11 cellular contexts compared by ENCODE assay signal in the genomic region with DNA sequence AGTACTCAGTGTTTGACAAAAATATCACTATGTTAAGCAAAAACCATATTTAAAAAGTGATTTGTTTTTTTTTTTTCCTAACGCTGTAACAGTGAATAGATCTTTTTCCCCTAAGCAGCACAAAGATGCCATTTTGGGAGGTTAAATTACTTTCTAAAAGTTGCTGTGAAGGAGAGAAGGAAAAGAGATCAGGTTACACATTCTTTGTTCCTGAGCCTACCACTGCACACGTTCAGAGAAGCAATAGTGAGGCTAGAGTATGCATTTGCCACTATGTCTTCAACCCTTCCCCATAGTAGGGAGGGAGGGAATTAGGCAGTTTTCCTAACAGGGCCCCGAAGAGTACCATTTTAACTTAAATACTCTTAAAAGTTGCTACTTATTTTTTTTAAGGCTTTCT. TPM values are rescaled to one million over a fixed set of nuclear protein-coding genes. Genes with fewer than 3 reads are reported as not detected.
A peak's percentile ranks its signal among the peaks of the same experiment; 100 is the strongest.
DNase-seq lines count a peak whose midpoint lies in the region; ATAC-seq, FAIRE-seq and TF ChIP-seq lines count a peak whose summit lies in the region.
"Had no signal": no experiment of that assay in that cellular context is flagged by ENCODE, and none has a peak within 500 bp of the region (broad histone marks: within the 10 kb centered on the region; RNA-seq: fewer than 3 reads in every experiment).

No MANE protein-coding gene starts in this region.

- BruUV-seq in K562 (replicated peaks; lab: Mats Ljungman, UMichigan), result no TSS peak

- H3K79me2 ChIP-seq in K562 (ENCODE audit: control insufficient read depth, insufficient read depth, low read length), result peaks cover 28% of the 10 kb centered on the region

- H3K4me1 ChIP-seq in HUES48 (ENCODE audit: control insufficient read depth, insufficient read depth, low read length), result peaks cover 51% of the 10 kb centered on the region
- peaks cover 0 to 3% of the 10 kb centered on the region in 2 experiments; a peak in 3 of 5 replicates for H3K4me1 ChIP-seq in K562 (replicated peaks in 1 of 2; ENCODE audit: control insufficient read depth in 2 of 2, insufficient read depth in 2 of 2, low read length in 2 of 2)
- no peaks in the 10 kb centered on the region for H3K4me1 ChIP-seq in BE2C
- no peaks in the 10 kb centered on the region for H3K4me1 ChIP-seq in effector memory CD4-positive, alpha-beta T cell (ENCODE audit: control insufficient read depth, insufficient read depth, low read length, poor library complexity, severe bottlenecking)

- peaks cover 18% of the 10 kb centered on the region for H3K4me1 Mint-ChIP-seq in activated CD8-positive, alpha-beta memory T cell treated with anti-CD3 and anti-CD28 coated beads, Interleukin-2, amount 10 ng/mL, durations not matched to agents 7 days and 5 days

- H3K9me3 ChIP-seq in HUES48 (ENCODE audit: control insufficient read depth, insufficient read depth, low read length), result no peaks in the 10 kb centered on the region
- no peaks in the 10 kb centered on the region; the same call in 1 of the 2 replicates for H3K9me3 ChIP-seq in K562 (replicated peaks; ENCODE audit: control insufficient read depth, insufficient read depth, low read depth, low read length)
- H3K9me3 ChIP-seq in BE2C, result no peaks in the 10 kb centered on the region; the same call in 1 of the 2 replicates
- H3K9me3 ChIP-seq in effector memory CD4-positive, alpha-beta T cell (ENCODE audit: control insufficient read depth, low read length), result no peaks in the 10 kb centered on the region
- H3K9me3 ChIP-seq: Caco-2, suprapubic skin had no signal

- peaks cover 2% of the 10 kb centered on the region for H3K36me3 Mint-ChIP-seq in activated CD8-positive, alpha-beta memory T cell treated with anti-CD3 and anti-CD28 coated beads, Interleukin-2, amount 10 ng/mL, durations not matched to agents 7 days and 5 days

- peak; percentile 94 for ATAC-seq in K562
- no peak for ATAC-seq in activated CD8-positive, alpha-beta memory T cell treated with anti-CD3 and anti-CD28 coated beads, Interleukin-2, amount 10 ng/mL, durations not matched to agents 7 days and 5 days

- H3K27ac Mint-ChIP-seq in activated CD8-positive, alpha-beta memory T cell treated with anti-CD3 and anti-CD28 coated beads, Interleukin-2, amount 10 ng/mL, durations not matched to agents 7 days and 5 days, result no peak overlapping the region

- 12% methylated on average over 3 of the region's 3 CpGs for whole genome bisulfite sequencing in K562 (ENCODE audit: insufficient coverage, low coverage, missing lambda C conversion rate)

- peak; percentile 76 for FAIRE-seq in K562 (lab: Jason Lieb, UNC)

- no peaks in the 10 kb centered on the region; the same call in 1 of the 2 replicates for H3K36me3 ChIP-seq in HUES48 (ENCODE audit: control insufficient read depth, insufficient read depth, low read length)
- H3K36me3 ChIP-seq in K562 (ENCODE audit: control insufficient read depth, insufficient read depth, low read length), result no peaks in the 10 kb centered on the region
- no peaks in the 10 kb centered on the region for H3K36me3 ChIP-seq in BE2C
- H3K36me3 ChIP-seq in effector memory CD4-positive, alpha-beta T cell (ENCODE audit: control insufficient read depth, insufficient read depth, low read length), result no peaks in the 10 kb centered on the region
- H3K36me3 ChIP-seq: suprapubic skin had no signal

- CTCF ChIA-PET in AG04449 (lab: Yijun Ruan, JAX), result no interaction called here
- CTCF ChIA-PET in K562 (lab: Yijun Ruan, JAX; ENCODE audit: low intra/inter-chr PET ratio), result no interaction called here
- CTCF ChIA-PET in activated CD8-positive, alpha-beta memory T cell treated with anti-CD3 and anti-CD28 coated beads, Interleukin-2, amount 10 ng/mL, durations not matched to agents 7 days and 5 days (lab: Charles Lee), result interaction anchor here (1.1 kb wide), 1 partner anchor 84 kb away, joined by 3 read pairs; no protein-coding TSS in a partner anchor

- no peaks in the 10 kb centered on the region for H4K20me1 ChIP-seq in K562 (replicated peaks; ENCODE audit: control insufficient read depth, insufficient read depth, low read length)

- H3K27me3 Mint-ChIP-seq in activated CD8-positive, alpha-beta memory T cell treated with anti-CD3 and anti-CD28 coated beads, Interleukin-2, amount 10 ng/mL, durations not matched to agents 7 days and 5 days, result no peaks in the 10 kb centered on the region

- H3K4me3 ChIP-seq in AG04449 (ENCODE audit: low read depth, low read length), result no peak overlapping the region
- peak overlapping the region; percentile 40; the same call in 1 of the 2 replicates for H3K4me3 ChIP-seq in HUES48 (ENCODE audit: low read depth, low read length)
- H3K4me3 ChIP-seq in K562, result no peak overlapping the region
- H3K4me3 ChIP-seq in BE2C (ENCODE audit: low read depth, low read length), result no peak overlapping the region
- no peak overlapping the region for H3K4me3 ChIP-seq in effector memory CD4-positive, alpha-beta T cell (ENCODE audit: insufficient read depth, low read depth, low read length, poor library complexity, severe bottlenecking)
- H3K4me3 ChIP-seq: suprapubic skin had no signal

- no peaks in the 10 kb centered on the region for H3K9me1 ChIP-seq in K562 (ENCODE audit: control insufficient read depth, insufficient read depth, low read length)

- intact Hi-C loops in K562 (cut with micrococcal nuclease), result loop anchor here (5.0 kb wide), 1 partner anchor 38 kb away; a partner anchor contains a TSS

- no peak overlapping the region; the same call in 1 of the 2 replicates for H3K4me2 ChIP-seq in K562 (ENCODE audit: insufficient read depth, low read length)

- TF ChIP-seq POLR2A in K562 (conservative IDR thresholded peaks at IDR 0.05), result no peak

- no peaks in the 10 kb centered on the region for H3K27me3 ChIP-seq in HUES48 (ENCODE audit: control insufficient read depth, insufficient read depth, low read length)
- no peaks in the 10 kb centered on the region for H3K27me3 ChIP-seq in K562 (ENCODE audit: control insufficient read depth in 2 of 2, insufficient read depth in 2 of 2, low read length in 2 of 2)
- H3K27me3 ChIP-seq in BE2C, result no peaks in the 10 kb centered on the region
- no peaks in the 10 kb centered on the region for H3K27me3 ChIP-seq in effector memory CD4-positive, alpha-beta T cell (replicated peaks; ENCODE audit: control insufficient read depth, insufficient read depth, low read length, poor library complexity, severe bottlenecking)
- H3K27me3 ChIP-seq: suprapubic skin had no signal

- H2AFZ ChIP-seq in K562 (ENCODE audit: low read depth, low read length), result no peak overlapping the region

- H3K9ac ChIP-seq in HUES48 (ENCODE audit: low read depth, low read length) (peak overlapping the region; percentile 30; the same call in 1 of the 2 replicates), K562 (ENCODE audit: insufficient read depth in 1 of 2, low read depth in 2 of 2, low read length in 2 of 2) (peak overlapping the region in 1 of 2 experiments; percentile 30; a peak in 1 of 4 replicates)

- in situ Hi-C loops in K562 (cut with MboI), result no loop called here

- POLR2A ChIA-PET in AG04449 (lab: Yijun Ruan, JAX) (interaction anchor here (0.7 kb wide), 1 partner anchor 39 kb away, joined by 4 read pairs; no protein-coding TSS in a partner anchor), K562 (lab: Yijun Ruan, JAX) (no interaction called here)

- DNase-seq in AG04449 (ENCODE audit: low read depth, low spot score), result peak; percentile 54
- peak in 3 of 4 experiments; percentile 14 to 68 (median 49) for DNase-seq in K562 (ENCODE audit: extremely low read depth in 1 of 4, low spot score in 3 of 4)
- DNase-seq in kidney glomerular epithelial cell (lab: John Stamatoyannopoulos, UW), result peak; percentile 58
- no peak for DNase-seq in activated CD8-positive, alpha-beta memory T cell treated with anti-CD3 and anti-CD28 coated beads, Interleukin-2, amount 10 ng/mL, durations not matched to agents 7 days and 5 days
- no peak for DNase-seq in BE2C
- DNase-seq in effector memory CD4-positive, alpha-beta T cell, result no peak
- no peak for DNase-seq in NCI-H2196 treated with DMSO at 0.1 percent for 48 hours (lab: John Stamatoyannopoulos, UW; ENCODE audit: unreplicated experiment)
- DNase-seq: Caco-2, GOT3 had no signal

- no peaks in the 10 kb centered on the region for H3K9me3 Mint-ChIP-seq in activated CD8-positive, alpha-beta memory T cell treated with anti-CD3 and anti-CD28 coated beads, Interleukin-2, amount 10 ng/mL, durations not matched to agents 7 days and 5 days (ENCODE audit: low read depth)

- H3K27ac ChIP-seq in HUES48 (ENCODE audit: low read depth, low read length), result peak overlapping the region; percentile 90
- peak overlapping the region; percentile 72; the same call in 2 of the 3 replicates for H3K27ac ChIP-seq in K562 (ENCODE audit: extremely low read depth, low read depth, low read length)
- no peak overlapping the region for H3K27ac ChIP-seq in effector memory CD4-positive, alpha-beta T cell (ENCODE audit: insufficient read depth, low read length, poor library complexity, severe bottlenecking)
- H3K27ac ChIP-seq: suprapubic skin had no signal

- TF ChIP-seq EP300 in K562 (IDR thresholded peaks at IDR 0.05; ENCODE audit: low read length), result no peak

- TF ChIP-seq RAD21 in K562 (CRISPR knock-in tag; conservative IDR thresholded peaks at IDR 0.05 in 1 of 2, IDR thresholded peaks at IDR 0.05 in 1 of 2), result no peak

- no peak overlapping the region for H3K4me3 Mint-ChIP-seq in activated CD8-positive, alpha-beta memory T cell treated with anti-CD3 and anti-CD28 coated beads, Interleukin-2, amount 10 ng/mL, durations not matched to agents 7 days and 5 days

- no peak for TF ChIP-seq CTCF in AG04449 (IDR thresholded peaks at IDR 0.05; ENCODE audit: insufficient read depth, low read length, missing control alignments)
- no peak for TF ChIP-seq CTCF in K562 (IDR thresholded peaks at IDR 0.05 in 2 of 3, conservative IDR thresholded peaks at IDR 0.05 in 1 of 3; ENCODE audit: insufficient read depth in 2 of 3, low read depth in 1 of 3, low read length in 3 of 3)
- no peak for TF ChIP-seq CTCF in BE2C (IDR thresholded peaks at IDR 0.05; ENCODE audit: low read depth, low read length)

RNA-seq across cellular contexts. Expression of a gene that starts 38.9 kb away (rescaled TPM):
- 13.1 and 30.9 TPM in 2 replicates for total RNA-seq in K562 (2011; cell fraction: chromatin; rRNA removed; ENCODE audit: low replicate concordance)
- total RNA-seq in K562 (2011; cell fraction: nucleolus; rRNA removed), result 5.5 and 9.3 TPM in 2 replicates
- 16.1 and 21.3 TPM in 2 replicates for total RNA-seq in K562 (2011; cell fraction: nucleoplasm; rRNA removed)
- total RNA-seq in K562 (2014; rRNA removed) (6.8 and 7.0 TPM in 2 replicates), K562 (2014; rRNA removed; fragmentation: Illumina TruSeq; extraction: Trizol) (15.3 and 20.0 TPM in 2 replicates), K562 (2015; rRNA removed; fragmentation: Illumina TruSeq; extraction: Trizol) (16.7 and 17.5 TPM in 2 replicates), K562 (2021) (14.2 and 15.6 TPM in 2 replicates)
- polyA plus RNA-seq in K562 (2011; rRNA removed) (8.6 and 9.7 TPM in 2 replicates), K562 (2014; fragmentation: Illumina TruSeq; extraction: Trizol) (8.9 and 9.1 TPM in 2 replicates), K562 (2014; fragmentation: Nextera tagmentation; extraction: Ambion mirVana) (1 to 10 TPM; 1.6 to 1.9 TPM), K562 (2014; rRNA removed) (5.8 and 7.4 TPM in 2 replicates)
- 2.1 and 4.3 TPM in 2 replicates for polyA plus RNA-seq in K562 (2011; cell fraction: cytosol; rRNA removed)
- 3.5 and 5.3 TPM in 2 replicates for polyA plus RNA-seq in K562 (2011; cell fraction: nucleus; rRNA removed)
- polyA plus RNA-seq in K562 (2012), result 7.6 and 7.8 TPM in 2 replicates
- 34.1 and 45.2 TPM in 2 replicates for polyA minus RNA-seq in K562 (2011; rRNA and poly(A)+ RNA removed)
- 7.3 and 9.7 TPM in 2 replicates for polyA minus RNA-seq in K562 (2011; cell fraction: cytosol; rRNA and poly(A)+ RNA removed)
- polyA minus RNA-seq in K562 (2011; cell fraction: nucleus; rRNA and poly(A)+ RNA removed), result 3.6 and 10.4 TPM in 2 replicates
- 10 to 100 TPM; 17.1 to 19.5 TPM for total RNA-seq in activated CD8-positive, alpha-beta memory T cell treated with anti-CD3 and anti-CD28 coated beads, Interleukin-2, amount 10 ng/mL, durations not matched to agents 7 days and 5 days
- polyA plus RNA-seq in BE2C (2012; ENCODE audit: insufficient read depth, insufficient read length, low read depth), result 12.2 TPM

Comparison
In these comparisons a context has a peak if more than half of its experiments do, and no peak if none do; other contexts are left out.
1. DNase-seq: peak in AG04449 (single experiment), K562 (3 of 4) and kidney glomerular epithelial cell (single experiment); none in activated CD8-positive, alpha-beta memory T cell treated with anti-CD3 and anti-CD28 coated beads, Interleukin-2, amount 10 ng/mL, durations not matched to agents 7 days and 5 days (single experiment), BE2C (single experiment), effector memory CD4-positive, alpha-beta T cell (0 of 3) and NCI-H2196 treated with DMSO at 0.1 percent for 48 hours (single experiment).